In genomic region chr4:15746110-15746509, GRCh38 we compare ENCODE assay signal across 18 cellular contexts. TPM values are rescaled to one million over a fixed set of nuclear protein-coding genes. Genes with fewer than 3 reads are reported as not detected.
"Had no signal": no experiment of that assay in that cellular context is flagged by ENCODE, and none has a peak within 500 bp of the region (broad histone marks: within the 10 kb centered on the region; RNA-seq: fewer than 3 reads in every experiment).

No MANE protein-coding gene starts in this region.

- H3K4me1 Mint-ChIP-seq: neural crest cell had no signal

- H3K27me3 Mint-ChIP-seq: naive thymus-derived CD4-positive, alpha-beta T cell had no signal

- DNase-seq: effector memory CD4-positive, alpha-beta T cell; heart left ventricle; hippocampal formation; kidney glomerular epithelial cell; mammary epithelial cell; naive thymus-derived CD4-positive, alpha-beta T cell; posterior cingulate gyrus; spleen; stimulated activated CD4-positive, alpha-beta T cell treated with anti-CD3 and anti-CD28 coated beads, Interleukin-2, amount 100 ng/mL, for 24 hours; stimulated activated CD4-positive, alpha-beta T cell treated with anti-CD3 and anti-CD28 coated beads, Interleukin-4, amount 100 ng/mL, for 4 hours; stimulated activated naive CD4-positive, alpha-beta T cell; tibial artery; upper lobe of left lung; uterus had no signal

- H3K27ac Mint-ChIP-seq: naive thymus-derived CD4-positive, alpha-beta T cell had no signal

- H3K4me3 Mint-ChIP-seq: naive thymus-derived CD4-positive, alpha-beta T cell; neural crest cell had no signal

- ATAC-seq: esophagus mucosa; heart left ventricle; naive thymus-derived CD4-positive, alpha-beta T cell; sciatic nerve had no signal

RNA-seq across cellular contexts. Expression of gene CD38, which starts 32.0 kb away (rescaled TPM):
- total RNA-seq: fibroblast of lung, mammary epithelial cell had no signal
